Comparison of ENCODE assay signal across 25 cellular contexts in genomic region chr1:108208724-108209404, GRCh38. TPM values are rescaled to one million over a fixed set of nuclear protein-coding genes. Genes with fewer than 3 reads are reported as not detected.
A peak's percentile ranks its signal among the peaks of the same experiment; 100 is the strongest.
DNase-seq lines count a peak whose midpoint lies in the region; ATAC-seq and TF ChIP-seq lines count a peak whose summit lies in the region.
"Had no signal": no experiment of that assay in that cellular context is flagged by ENCODE, and none has a peak within 500 bp of the region (broad histone marks: within the 10 kb centered on the region; RNA-seq: fewer than 3 reads in every experiment).

No MANE protein-coding gene starts in this region.

- H3K4me3 ChIP-seq in NT2/D1 (ENCODE audit: insufficient read length, low read depth), result no peak overlapping the region
- no peak overlapping the region for H3K4me3 ChIP-seq in endodermal cell (ENCODE audit: low read length)
- H3K4me3 ChIP-seq: ovary had no signal

- H3K36me3 Mint-ChIP-seq in endodermal cell (ENCODE audit: low read depth), result peaks cover 4% of the 10 kb centered on the region
- H3K36me3 Mint-ChIP-seq in neural crest cell (ENCODE audit: low read depth), result peaks cover 7% of the 10 kb centered on the region
- H3K36me3 Mint-ChIP-seq: T-cell, type B pancreatic cell had no signal

- H3K27ac Mint-ChIP-seq in endodermal cell (no peak overlapping the region), neural crest cell (ENCODE audit: unreplicated experiment) (no peak overlapping the region)
- H3K27ac Mint-ChIP-seq: activated CD4-positive, alpha-beta T cell treated with anti-CD3 and anti-CD28 coated beads, Interleukin-2, amount 10 ng/mL, durations not matched to agents 7 days and 5 days; T-cell; type B pancreatic cell had no signal

- TF ChIP-seq CTCF in endodermal cell (conservative IDR thresholded peaks at IDR 0.05) (no peak), neural crest cell (conservative IDR thresholded peaks at IDR 0.05) (no peak)

- H3K27ac ChIP-seq in endodermal cell (ENCODE audit: low read depth, low read length), result no peak overlapping the region
- H3K27ac ChIP-seq: ovary had no signal

- H3K27me3 ChIP-seq in NT2/D1 (ENCODE audit: insufficient read depth, insufficient read length) (no peaks in the 10 kb centered on the region), endodermal cell (ENCODE audit: control insufficient read depth, insufficient read depth, low read length, poor library complexity, severe bottlenecking) (no peaks in the 10 kb centered on the region)
- H3K27me3 ChIP-seq: ovary had no signal

- H3K9me3 Mint-ChIP-seq in endodermal cell (peaks cover 12% of the 10 kb centered on the region), neural crest cell (peaks cover 7% of the 10 kb centered on the region)

- 0 out of 2 replicates have a peak, but pooled peaks cover 7% of the 10 kb centered on the region for H3K9me3 ChIP-seq in NT2/D1 (ENCODE audit: insufficient read depth, low read length)
- no peaks in the 10 kb centered on the region for H3K9me3 ChIP-seq in endodermal cell (ENCODE audit: control insufficient read depth, low read length)
- H3K9me3 ChIP-seq: ovary had no signal

- WGBS in endodermal cell (ENCODE audit: insufficient coverage in 1 of 2, insufficient read length in 1 of 2), 2 experiments, result 85% methylated on average over 7 to 11 of the region's 11 CpGs

- no peaks in the 10 kb centered on the region for H3K4me1 Mint-ChIP-seq in endodermal cell
- H3K4me1 Mint-ChIP-seq in neural crest cell, result peaks cover 3% of the 10 kb centered on the region

- H3K4me1 ChIP-seq in NT2/D1 (ENCODE audit: insufficient read depth, insufficient read length), result no peaks in the 10 kb centered on the region
- peaks cover 4% of the 10 kb centered on the region for H3K4me1 ChIP-seq in endodermal cell (ENCODE audit: control insufficient read depth, insufficient read depth, low read length)

- no peak for ATAC-seq in GM18868 (IDR thresholded peaks at IDR 0.05; ENCODE audit: unreplicated experiment)
- ATAC-seq: PC-3, right cardiac atrium had no signal

- DNase-seq in NCI-H2227 (lab: John Stamatoyannopoulos, UW; ENCODE audit: unreplicated experiment) (peak; percentile 7), NCI-H2227 treated with DMSO at 0.1 percent for 48 hours (lab: John Stamatoyannopoulos, UW) (no peak), NT2/D1 (ENCODE audit: low read depth, low spot score) (no peak), endodermal cell (peak; percentile 50), neural crest cell (ENCODE audit: low read depth, low spot score) (peak; percentile 22), AG20443 (ENCODE audit: low spot score) (no peak), DMS53 treated with DMSO at 0.1 percent for 48 hours (lab: John Stamatoyannopoulos, UW; ENCODE audit: unreplicated experiment) (no peak)
- DNase-seq: 8988T; activated CD4-positive, alpha-beta T cell treated with anti-CD3 and anti-CD28 coated beads, Interleukin-2, amount 10 ng/mL, durations not matched to agents 7 days and 5 days; AML-193; cerebellar nuclear complex; DMS79; NCI-H2171 treated with DMSO at 0.1 percent for 48 hours; NCI-H82; ovary; PC-3; right cardiac atrium; SHP77 had no signal

- H3K4me3 Mint-ChIP-seq in endodermal cell (no peak overlapping the region), neural crest cell (no peak overlapping the region)
- H3K4me3 Mint-ChIP-seq: activated CD4-positive, alpha-beta T cell treated with anti-CD3 and anti-CD28 coated beads, Interleukin-2, amount 10 ng/mL, durations not matched to agents 7 days and 5 days; T-cell; type B pancreatic cell had no signal

- no peaks in the 10 kb centered on the region for H3K36me3 ChIP-seq in NT2/D1 (ENCODE audit: insufficient read depth, insufficient read length, low read length)
- no peaks in the 10 kb centered on the region for H3K36me3 ChIP-seq in endodermal cell (ENCODE audit: control insufficient read depth, insufficient read depth, low read length)
- H3K36me3 ChIP-seq: ovary had no signal

- H3K9ac ChIP-seq in NT2/D1 (ENCODE audit: insufficient read length, low read depth), result peak overlapping the region; percentile 52
- H3K9ac ChIP-seq in endodermal cell (ENCODE audit: extremely low read depth, low read length, poor library complexity, severe bottlenecking), result no peak overlapping the region

- H3K27me3 Mint-ChIP-seq in endodermal cell (ENCODE audit: insufficient read depth) (peaks cover 12% of the 10 kb centered on the region), neural crest cell (ENCODE audit: low read depth) (peaks cover 20% of the 10 kb centered on the region)

RNA-seq across cellular contexts. Expression of gene SLC25A24, which starts 8.7 kb away (rescaled TPM):
- total RNA-seq in endodermal cell (10 to 100 TPM; 42.4 to 61.4 TPM), neural crest cell (47.6 and 48.6 TPM in 2 replicates)
- polyA plus RNA-seq in endodermal cell (2013, experiment 1 of 2), result 45.0 TPM
- 45.7 TPM for polyA plus RNA-seq in endodermal cell (2013, experiment 2 of 2)

RNA-seq across cellular contexts. Expression of gene NBPF4, which starts 35.0 kb away (rescaled TPM):
- total RNA-seq in endodermal cell (not detected), neural crest cell (not detected in 2 replicates)
- not detected for polyA plus RNA-seq in endodermal cell (2013, experiment 1 of 2)
- polyA plus RNA-seq in endodermal cell (2013, experiment 2 of 2), result not detected
- total RNA-seq: frontal cortex, kidney epithelial cell, mammary epithelial cell, MCF 10A, ovary, right cardiac atrium had no signal
- polyA plus RNA-seq: mammary epithelial cell, right cardiac atrium had no signal

Comparison
In these comparisons a context has a peak if more than half of its experiments do, and no peak if none do; other contexts are left out.
1. DNase-seq: peak in NCI-H2227 (single experiment), endodermal cell (single experiment) and neural crest cell (single experiment); none in NCI-H2227 treated with DMSO at 0.1 percent for 48 hours (single experiment), NT2/D1 (single experiment), AG20443 (single experiment) and DMS53 treated with DMSO at 0.1 percent for 48 hours (single experiment).